Comparison of ENCODE assay signal across 27 cellular contexts in genomic region chr2:201507725-201508124, GRCh38. TPM values are rescaled to one million over a fixed set of nuclear protein-coding genes. Genes with fewer than 3 reads are reported as not detected.
DNase-seq lines count a peak whose midpoint lies in the region.
"Had no signal": no experiment of that assay in that cellular context is flagged by ENCODE, and none has a peak within 500 bp of the region (broad histone marks: within the 10 kb centered on the region; RNA-seq: fewer than 3 reads in every experiment).

No MANE protein-coding gene starts in this region.

- in situ Hi-C loops in KBM-7 (cut with MboI; ENCODE audit: low pct_unique_long_range_greater_than_20kb, low sequenced_read_pairs), result no loop called here

- H3K9me3 Mint-ChIP-seq in activated naive CD8-positive, alpha-beta T cell treated with anti-CD3 and anti-CD28 coated beads for 36 hours, result peaks cover 22% of the 10 kb centered on the region

- peak; percentile 8 for DNase-seq in activated CD8-positive, alpha-beta memory T cell treated with anti-CD3 and anti-CD28 coated beads, Interleukin-2, amount 50 U/mL, for 24 hours (ENCODE audit: extremely low read depth)
- DNase-seq in activated CD8-positive, alpha-beta memory T cell treated with anti-CD3 and anti-CD28 coated beads, Interleukin-2, amount 50 U/mL, for 48 hours, result no peak
- DNase-seq in KBM-7 (peak; percentile 28), Ammon's horn (ENCODE audit: low spot score) (no peak), AG08396 (ENCODE audit: low spot score) (no peak), HUDEP-2 (lab: John Stamatoyannopoulos, UW; ENCODE audit: unreplicated experiment in 76 of 76) (no peak)
- peak; percentile 10 for DNase-seq in activated naive CD8-positive, alpha-beta T cell treated with anti-CD3 and anti-CD28 coated beads for 36 hours
- DNase-seq in stimulated activated CD4-positive, alpha-beta T cell treated with anti-CD3 and anti-CD28 coated beads, Interleukin-4, amount 100 ng/mL, for 24 hours, result peak; percentile 39
- DNase-seq: anterior cingulate cortex; BE2C; CD8-positive, alpha-beta memory T cell; esophagus squamous epithelium; foreskin melanocyte; HCEC 1CT; heart right ventricle; IMR-90; midbrain; naive B cell; NCI-H1048; NCI-H446; NCI-H774; Peyer's patch; posterior cingulate gyrus; SHP77 treated with DMSO at 0.1 percent for 48 hours; small intestine; tibial artery had no signal

- no peak overlapping the region for H3K27ac Mint-ChIP-seq in activated naive CD8-positive, alpha-beta T cell treated with anti-CD3 and anti-CD28 coated beads for 36 hours
- H3K27ac Mint-ChIP-seq: CD8-positive, alpha-beta memory T cell; naive B cell; T-helper 2 cell treated with Interferon-gamma antibody and Interleukin-4, amounts not matched to agents 5 μg/mL and 100 μg/mL, for 36 hours had no signal

- H3K4me1 Mint-ChIP-seq in activated naive CD8-positive, alpha-beta T cell treated with anti-CD3 and anti-CD28 coated beads for 36 hours, result peaks cover 6% of the 10 kb centered on the region
- H3K4me1 Mint-ChIP-seq: CD8-positive, alpha-beta memory T cell; naive B cell had no signal

- peaks cover 21% of the 10 kb centered on the region for H3K36me3 Mint-ChIP-seq in activated naive CD8-positive, alpha-beta T cell treated with anti-CD3 and anti-CD28 coated beads for 36 hours

- no peak overlapping the region for H3K4me3 Mint-ChIP-seq in activated naive CD8-positive, alpha-beta T cell treated with anti-CD3 and anti-CD28 coated beads for 36 hours
- H3K4me3 Mint-ChIP-seq: CD8-positive, alpha-beta memory T cell; naive B cell; T-helper 2 cell treated with Interferon-gamma antibody and Interleukin-4, amounts not matched to agents 5 μg/mL and 100 μg/mL, for 36 hours had no signal

- no peaks in the 10 kb centered on the region for H3K27me3 Mint-ChIP-seq in activated naive CD8-positive, alpha-beta T cell treated with anti-CD3 and anti-CD28 coated beads for 36 hours

RNA-seq across cellular contexts. Expression of gene STRADB, which starts 56.2 kb away (rescaled TPM):
- total RNA-seq in activated naive CD8-positive, alpha-beta T cell treated with anti-CD3 and anti-CD28 coated beads for 36 hours, result 10 to 100 TPM; 22.4 to 23.2 TPM

RNA-seq across cellular contexts. Expression of gene TRAK2, which starts 56.5 kb away (rescaled TPM):
- total RNA-seq in activated naive CD8-positive, alpha-beta T cell treated with anti-CD3 and anti-CD28 coated beads for 36 hours, result 10 to 100 TPM; 21.2 to 24.6 TPM

Comparison
In these comparisons a context has a peak if more than half of its experiments do, and no peak if none do; other contexts are left out.
1. DNase-seq: peak in activated CD8-positive, alpha-beta memory T cell treated with anti-CD3 and anti-CD28 coated beads, Interleukin-2, amount 50 U/mL, for 24 hours (single experiment), KBM-7 (single experiment), activated naive CD8-positive, alpha-beta T cell treated with anti-CD3 and anti-CD28 coated beads for 36 hours (single experiment) and stimulated activated CD4-positive, alpha-beta T cell treated with anti-CD3 and anti-CD28 coated beads, Interleukin-4, amount 100 ng/mL, for 24 hours (single experiment); none in activated CD8-positive, alpha-beta memory T cell treated with anti-CD3 and anti-CD28 coated beads, Interleukin-2, amount 50 U/mL, for 48 hours (single experiment), Ammon's horn (single experiment), AG08396 (single experiment) and HUDEP-2 (0 of 76).